ENCODE assay signal across 14 cellular contexts in genomic region chr6:168627798-168628551, GRCh38.
A peak's percentile ranks its signal among the peaks of the same experiment; 100 is the strongest.
DNase-seq lines count a peak whose midpoint lies in the region; ATAC-seq and TF ChIP-seq lines count a peak whose summit lies in the region.
"Had no signal": no experiment of that assay in that cellular context is flagged by ENCODE, and none has a peak within 500 bp of the region (broad histone marks: within the 10 kb centered on the region; RNA-seq: fewer than 3 reads in every experiment).

No MANE protein-coding gene starts in this region.

- DNase-seq in prostate gland (ENCODE audit: low spot score) (no peak), COLO829 (ENCODE audit: low spot score) (no peak), SKM-1 (lab: John Stamatoyannopoulos, UW; ENCODE audit: unreplicated experiment) (no peak), HuH-7.5 (ENCODE audit: low spot score) (no peak)
- DNase-seq: ACHN; BE2C; C1 segment of cervical spinal cord; Caco-2; CD4-positive, CD25-positive, alpha-beta regulatory T cell; CD8-positive, alpha-beta memory T cell; HCEC 1CT had no signal

- intact Hi-C loops in prostate gland (cut with DNase I) = no loop called here

- no peak overlapping the region for H3K9ac ChIP-seq in stomach smooth muscle (ENCODE audit: low read length in 2 of 2)

- H3K9me3 ChIP-seq in gastroesophageal sphincter (no peaks in the 10 kb centered on the region), prostate gland (no peaks in the 10 kb centered on the region), stomach smooth muscle (ENCODE audit: control insufficient read depth in 2 of 2, low read length in 2 of 2) (no peaks in the 10 kb centered on the region)
- H3K9me3 ChIP-seq: BE2C, Caco-2 had no signal

- TF ChIP-seq EP300 in gastroesophageal sphincter (IDR thresholded peaks at IDR 0.05) = peak; percentile 4

- peak; percentile 84 for ATAC-seq in gastroesophageal sphincter
- ATAC-seq: GM23338 had no signal

- 27 to 65% methylated on average over 4 to 9 of the region's 13 CpGs for WGBS in gastroesophageal sphincter (ENCODE audit: low coverage in 1 of 2), 2 donors
- WGBS in prostate gland = 55% methylated on average over 13 of the region's 13 CpGs

- H3K4me3 ChIP-seq in gastroesophageal sphincter = no peak overlapping the region
- no peak overlapping the region for H3K4me3 ChIP-seq in prostate gland
- H3K4me3 ChIP-seq in stomach smooth muscle (ENCODE audit: low read length in 2 of 2) = no peak overlapping the region
- H3K4me3 ChIP-seq: GM23338 had no signal

- TF ChIP-seq POLR2A in gastroesophageal sphincter (IDR thresholded peaks at IDR 0.05) (no peak), prostate gland (IDR thresholded peaks at IDR 0.05) (no peak)

- H3K27ac ChIP-seq in gastroesophageal sphincter (peak overlapping the region in 3 of 4 donors; percentile 55 to 73 (median 64)), prostate gland (peak overlapping the region; percentile 59 to 60), stomach smooth muscle (ENCODE audit: low read length) (peak overlapping the region; percentile 83)

- H3K36me3 ChIP-seq in gastroesophageal sphincter (peaks cover 0 to 6% of the 10 kb centered on the region in 2 donors), prostate gland (no peaks in the 10 kb centered on the region), stomach smooth muscle (ENCODE audit: control insufficient read depth in 2 of 2, insufficient read depth in 2 of 2, low read length in 2 of 2) (peaks cover 0 to 10% of the 10 kb centered on the region in 2 donors)
- H3K36me3 ChIP-seq: BE2C had no signal

- H3K27me3 ChIP-seq in gastroesophageal sphincter (no peaks in the 10 kb centered on the region), prostate gland (replicated peaks; ENCODE audit: insufficient read depth) (no peaks in the 10 kb centered on the region), stomach smooth muscle (ENCODE audit: control insufficient read depth in 1 of 2, insufficient read depth in 2 of 2, low read length in 2 of 2) (no peaks in the 10 kb centered on the region)
- H3K27me3 ChIP-seq: BE2C had no signal

- H3K4me1 ChIP-seq in gastroesophageal sphincter (peaks cover 0 to 37% (median 8%) of the 10 kb centered on the region in 3 donors), prostate gland (replicated peaks) (no peaks in the 10 kb centered on the region), stomach smooth muscle (ENCODE audit: control insufficient read depth, insufficient read depth, low read length) (peaks cover 50% of the 10 kb centered on the region)
- H3K4me1 ChIP-seq: BE2C, Caco-2 had no signal

- no peak for TF ChIP-seq CTCF in gastroesophageal sphincter (IDR thresholded peaks at IDR 0.05)
- TF ChIP-seq CTCF in prostate gland (IDR thresholded peaks at IDR 0.05) = no peak
